20 cellular contexts compared by ENCODE assay signal in the genomic region with DNA sequence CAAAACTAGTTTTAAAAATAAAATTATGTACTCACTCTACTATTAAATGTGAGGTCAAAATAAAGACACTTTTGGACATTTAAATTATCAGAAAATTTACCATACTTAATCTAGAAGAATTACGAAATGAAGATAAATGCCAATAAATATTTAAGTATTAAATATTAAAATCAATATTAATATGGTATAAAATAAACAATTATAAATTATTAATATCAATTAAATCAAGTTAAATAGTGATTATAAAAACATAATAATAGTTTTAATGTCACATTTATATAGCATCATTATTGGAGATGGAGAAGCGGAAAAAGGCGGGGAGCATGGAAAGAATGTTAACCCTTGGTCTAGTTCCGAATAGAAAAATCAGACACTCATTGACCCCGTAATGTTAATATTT.
"Had no signal": no experiment of that assay in that cellular context is flagged by ENCODE, and none has a peak within 500 bp of the region (broad histone marks: within the 10 kb centered on the region; RNA-seq: fewer than 3 reads in every experiment).

No MANE protein-coding gene starts in this region.

- H3K4me1 ChIP-seq: foreskin keratinocyte, heart right ventricle, psoas muscle, right lobe of liver, testis, tibial nerve had no signal

- H3K27me3 ChIP-seq: foreskin keratinocyte, heart right ventricle, right lobe of liver, testis, tibial nerve had no signal

- FAIRE-seq: endothelial cell of umbilical vein had no signal

- H3K4me3 Mint-ChIP-seq: dendritic cell treated with granulocyte-macrophage colony-stimulating factor and Interleukin-4, amounts not matched to agents 40 ng/mL and 50 ng/mL, for 4 days; effector memory CD8-positive, alpha-beta T cell; naive thymus-derived CD4-positive, alpha-beta T cell; stimulated activated naive B cell treated with anti-CD40 and anti-IgM and Interleukin-4, amounts not matched to agents 10 μg/mL and 1 μg/mL and 100 μg/mL, for 72 hours; stimulated activated naive CD8-positive, alpha-beta T cell treated with anti-CD3 and anti-CD28 coated beads, Interleukin-15, amount 100 ng/mL, for 72 hours had no signal

- H3K4me3 ChIP-seq: heart right ventricle, psoas muscle, right lobe of liver, testis, tibial nerve had no signal

- H3K4me1 Mint-ChIP-seq: naive thymus-derived CD4-positive, alpha-beta T cell; nephron progenitor cell; stimulated activated naive B cell treated with anti-CD40 and anti-IgM and Interleukin-4, amounts not matched to agents 10 μg/mL and 1 μg/mL and 100 μg/mL, for 72 hours; stimulated activated naive CD8-positive, alpha-beta T cell treated with anti-CD3 and anti-CD28 coated beads, Interleukin-15, amount 100 ng/mL, for 72 hours had no signal

- H3K36me3 Mint-ChIP-seq: naive thymus-derived CD4-positive, alpha-beta T cell; stimulated activated naive B cell treated with anti-CD40 and anti-IgM and Interleukin-4, amounts not matched to agents 10 μg/mL and 1 μg/mL and 100 μg/mL, for 72 hours had no signal

- H3K36me3 ChIP-seq: heart right ventricle, right lobe of liver, tibial nerve had no signal

- H3K27ac ChIP-seq: foreskin keratinocyte, heart right ventricle, psoas muscle, right lobe of liver, testis, tibial nerve had no signal

- H3K9me3 ChIP-seq: psoas muscle, right lobe of liver, testis, tibial nerve had no signal

- ATAC-seq: effector memory CD8-positive, alpha-beta T cell; foreskin keratinocyte; heart right ventricle; left lobe of liver; naive thymus-derived CD4-positive, alpha-beta T cell; psoas muscle; right lobe of liver; stimulated activated naive B cell treated with anti-CD40 and anti-IgM and Interleukin-4, amounts not matched to agents 10 μg/mL and 1 μg/mL and 100 μg/mL, for 72 hours; stimulated activated naive CD8-positive, alpha-beta T cell treated with anti-CD3 and anti-CD28 coated beads, Interleukin-15, amount 100 ng/mL, for 72 hours had no signal

- H3K9me3 Mint-ChIP-seq: nephron progenitor cell had no signal

- H3K27me3 Mint-ChIP-seq: dendritic cell treated with granulocyte-macrophage colony-stimulating factor and Interleukin-4, amounts not matched to agents 40 ng/mL and 50 ng/mL, for 4 days; effector memory CD8-positive, alpha-beta T cell; naive thymus-derived CD4-positive, alpha-beta T cell; stimulated activated naive B cell treated with anti-CD40 and anti-IgM and Interleukin-4, amounts not matched to agents 10 μg/mL and 1 μg/mL and 100 μg/mL, for 72 hours; stimulated activated naive CD8-positive, alpha-beta T cell treated with anti-CD3 and anti-CD28 coated beads, Interleukin-15, amount 100 ng/mL, for 72 hours had no signal

- H3K27ac Mint-ChIP-seq: dendritic cell treated with granulocyte-macrophage colony-stimulating factor and Interleukin-4, amounts not matched to agents 40 ng/mL and 50 ng/mL, for 4 days; effector memory CD8-positive, alpha-beta T cell; naive thymus-derived CD4-positive, alpha-beta T cell; nephron progenitor cell; stimulated activated naive B cell treated with anti-CD40 and anti-IgM and Interleukin-4, amounts not matched to agents 10 μg/mL and 1 μg/mL and 100 μg/mL, for 72 hours; stimulated activated naive CD8-positive, alpha-beta T cell treated with anti-CD3 and anti-CD28 coated beads, Interleukin-15, amount 100 ng/mL, for 72 hours had no signal

- DNase-seq: effector memory CD8-positive, alpha-beta T cell; erythroblast; foreskin keratinocyte; heart right ventricle; hypothalamus; mammary epithelial cell; naive thymus-derived CD4-positive, alpha-beta T cell; nephron progenitor cell; psoas muscle; retina; right lobe of liver; stimulated activated CD4-positive, alpha-beta T cell treated with anti-CD3 and anti-CD28 coated beads, Interleukin-2, amount 100 ng/mL, for 24 hours; stimulated activated CD4-positive, alpha-beta T cell treated with anti-CD3 and anti-CD28 coated beads, Interleukin-4, amount 100 ng/mL, for 4 hours; stimulated activated naive B cell treated with anti-CD40 and anti-IgM and Interleukin-4, amounts not matched to agents 10 μg/mL and 1 μg/mL and 100 μg/mL, for 72 hours; stimulated activated naive CD8-positive, alpha-beta T cell treated with anti-CD3 and anti-CD28 coated beads, Interleukin-15, amount 100 ng/mL, for 72 hours; testis had no signal
